Comparison of ENCODE assay signal across 19 cellular contexts in the genomic region with DNA sequence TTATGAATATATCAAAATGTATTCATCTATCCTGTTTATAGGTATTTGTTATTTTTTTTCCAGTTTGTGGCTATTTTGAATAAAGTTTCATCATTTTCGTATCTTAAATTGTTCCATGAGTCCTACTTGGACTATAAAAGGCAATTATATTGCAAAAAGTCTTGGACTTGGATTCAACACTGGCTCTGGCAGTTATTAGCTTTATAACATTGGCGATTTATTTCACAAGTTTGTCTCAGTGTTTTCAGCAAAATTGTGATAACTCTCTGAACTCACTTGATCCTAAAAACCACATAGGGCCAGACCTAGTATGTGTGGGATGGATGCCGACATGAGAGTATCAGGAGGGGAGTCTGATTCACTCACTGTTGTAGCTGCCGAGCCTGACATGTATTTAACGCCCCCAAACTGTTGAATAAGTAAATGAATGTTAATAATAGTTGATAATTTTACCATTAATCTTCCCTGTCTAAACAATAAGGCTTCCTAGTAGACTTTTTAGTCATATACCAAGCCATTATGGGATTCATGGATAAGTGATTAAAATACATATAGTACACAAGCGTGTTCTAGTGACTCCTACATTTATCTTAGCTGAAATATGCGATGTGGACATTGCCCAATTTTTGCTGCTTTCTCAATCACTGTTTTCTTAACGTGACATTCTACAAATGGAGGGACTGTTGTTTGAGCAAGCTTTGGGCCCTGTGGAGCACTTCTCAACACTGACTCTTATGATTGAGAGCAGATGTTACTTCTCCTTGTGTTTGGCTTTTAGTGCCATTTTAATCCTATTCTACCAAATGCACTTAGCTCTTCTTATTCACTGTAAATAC.
A peak's percentile ranks its signal among the peaks of the same experiment; 100 is the strongest.
DNase-seq lines count a peak whose midpoint lies in the region; ATAC-seq and TF ChIP-seq lines count a peak whose summit lies in the region.
"Had no signal": no experiment of that assay in that cellular context is flagged by ENCODE, and none has a peak within 500 bp of the region (broad histone marks: within the 10 kb centered on the region; RNA-seq: fewer than 3 reads in every experiment).

No MANE protein-coding gene starts in this region.

- peak overlapping the region in 2 of 4 donors; percentile 5 to 49 for H3K27ac ChIP-seq in gastrocnemius medialis
- H3K27ac ChIP-seq: BLaER1 treated with 17β-estradiol and CSF1 and Interleukin-3, amounts not matched to agents 10 nM and 100 nM; pancreas; RWPE1; transverse colon had no signal

- intact Hi-C loops in gastrocnemius medialis (cut with DNase I; ENCODE audit: low total_unique reads), result no loop called here

- DNase-seq in EH (ENCODE audit: low read depth) (peak; percentile 43), NCI-H82 (lab: John Stamatoyannopoulos, UW) (peak; percentile 78), foreskin fibroblast (peak; percentile 16 to 74), gastrocnemius medialis (peak; percentile 8 to 25), cortex of kidney (lab: John Stamatoyannopoulos, UW) (no peak)
- DNase-seq: activated CD4-positive, alpha-beta T cell treated with anti-CD3 and anti-CD28 coated beads for 4 hours; activated naive CD8-positive, alpha-beta T cell treated with anti-CD3 and anti-CD28 coated beads, Interleukin-2, amount 50 U/mL, for 24 hours; Calu3; head of caudate nucleus; naive thymus-derived CD4-positive, alpha-beta T cell; pancreas; stimulated activated naive CD4-positive, alpha-beta T cell treated with Interleukin-2 at 50 U/mL for 16 hours; transverse colon had no signal

- H3K4me1 ChIP-seq in gastrocnemius medialis, result no peaks in the 10 kb centered on the region
- H3K4me1 ChIP-seq: BLaER1 treated with 17β-estradiol and CSF1 and Interleukin-3, amounts not matched to agents 10 nM and 100 nM; HAP-1; pancreas had no signal

- H3K9me3 ChIP-seq in gastrocnemius medialis, result no peaks in the 10 kb centered on the region
- H3K9me3 ChIP-seq: HAP-1, pancreas had no signal

- in situ Hi-C loops in gastrocnemius medialis (cut with MboI; ENCODE audit: low sequenced_read_pairs in 4 of 4), result no loop called here

- ATAC-seq in gastrocnemius medialis, result peak; percentile 60 to 74
- no peak for ATAC-seq in HG02970 (IDR thresholded peaks at IDR 0.05; ENCODE audit: low FRiP score, unreplicated experiment)
- ATAC-seq in GM21515 (IDR thresholded peaks at IDR 0.05; ENCODE audit: unreplicated experiment), result no peak
- ATAC-seq: activated naive CD8-positive, alpha-beta T cell treated with anti-CD3 and anti-CD28 coated beads, Interleukin-2, amount 50 U/mL, for 24 hours; GM12878; naive thymus-derived CD4-positive, alpha-beta T cell had no signal

- TF ChIP-seq POLR2A in gastrocnemius medialis (IDR thresholded peaks at IDR 0.05), result no peak

- H3K36me3 ChIP-seq in gastrocnemius medialis, result no peaks in the 10 kb centered on the region
- H3K36me3 ChIP-seq: BLaER1 treated with 17β-estradiol and CSF1 and Interleukin-3, amounts not matched to agents 10 nM and 100 nM; HAP-1; pancreas; transverse colon had no signal

- H3K4me3 ChIP-seq in foreskin fibroblast (ENCODE audit: low read depth in 1 of 2, low read length in 2 of 2), result no peak overlapping the region
- H3K4me3 ChIP-seq in gastrocnemius medialis, result no peak overlapping the region
- H3K4me3 ChIP-seq: BLaER1 treated with 17β-estradiol and CSF1 and Interleukin-3, amounts not matched to agents 10 nM and 100 nM; GM12878; HAP-1; pancreas; transverse colon had no signal

- TF ChIP-seq CTCF in foreskin fibroblast (IDR thresholded peaks at IDR 0.05; ENCODE audit: low read depth, low read length) (no peak), gastrocnemius medialis (IDR thresholded peaks at IDR 0.05 in 4 of 5, conservative IDR thresholded peaks at IDR 0.05 in 1 of 5) (no peak)

- no peaks in the 10 kb centered on the region for H3K27me3 ChIP-seq in gastrocnemius medialis
- H3K27me3 ChIP-seq: BLaER1 treated with 17β-estradiol and CSF1 and Interleukin-3, amounts not matched to agents 10 nM and 100 nM; pancreas; transverse colon had no signal

Comparison
In these comparisons a context has a peak if more than half of its experiments do, and no peak if none do; other contexts are left out.
1. ATAC-seq: peak in gastrocnemius medialis (2 of 2); none in HG02970 (single experiment) and GM21515 (single experiment).